In the genomic region with DNA sequence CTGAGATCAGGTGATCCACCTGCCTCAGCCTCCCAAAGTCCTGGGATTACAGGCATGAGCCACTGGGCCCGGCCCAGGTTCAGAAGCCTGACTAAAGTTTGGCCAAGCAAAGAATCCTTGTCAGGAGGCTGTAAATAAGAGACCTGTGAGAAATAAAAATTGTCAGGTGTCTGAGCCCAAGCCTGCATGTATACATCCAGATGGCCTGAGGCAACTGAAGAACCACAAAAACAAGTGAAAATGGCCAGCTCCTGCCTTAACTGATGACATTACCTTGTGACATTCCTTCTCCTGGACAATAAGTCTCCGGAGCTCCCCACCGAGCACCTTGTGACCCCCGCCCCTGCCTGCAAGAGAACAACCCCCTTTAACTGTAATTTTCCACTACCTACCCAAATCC, we compare ENCODE assay signal across 11 cellular contexts. TPM values are rescaled to one million over a fixed set of nuclear protein-coding genes. Genes with fewer than 3 reads are reported as not detected.
"Had no signal": no experiment of that assay in that cellular context is flagged by ENCODE, and none has a peak within 500 bp of the region (broad histone marks: within the 10 kb centered on the region; RNA-seq: fewer than 3 reads in every experiment).

No MANE protein-coding gene starts in this region.

RNA-seq across cellular contexts. Expression of gene PMIS2, which starts 18.5 kb away (rescaled TPM):
- total RNA-seq: activated CD4-positive, alpha-beta T cell treated with anti-CD3 and anti-CD28 coated beads for 36 hours; activated CD4-positive, alpha-beta T cell treated with anti-CD3 and anti-CD28 coated beads, Interleukin-2, amount 10 ng/mL, durations not matched to agents 7 days and 5 days; activated CD8-positive, alpha-beta T cell treated with anti-CD3 and anti-CD28 coated beads, Interleukin-2, amount 10 ng/mL, durations not matched to agents 7 days and 5 days; activated naive CD8-positive, alpha-beta T cell treated with anti-CD3 and anti-CD28 coated beads, Interleukin-2, amount 10 ng/mL, durations not matched to agents 7 days and 5 days; activated T-helper 2 cell treated with anti-CD3 and anti-CD28 coated beads, Interferon-gamma antibody, Interleukin-2, Interleukin-4, amounts not matched to agents 10 μg/mL and 5 μg/mL and 100 μg/mL, durations not matched to agents 14 hours and 24 hours and 36 hours; ascending aorta; body of pancreas; bronchial epithelial cell; OCI-LY7; Right ventricle myocardium superior had no signal
- polyA plus RNA-seq: adipose tissue had no signal

RNA-seq across cellular contexts. Expression of gene ETV2, which starts 37.1 kb away (rescaled TPM):
- total RNA-seq: body of pancreas had no signal

RNA-seq across cellular contexts. Expression of gene ATP4A, which starts 41.0 kb away (rescaled TPM):
- total RNA-seq: activated CD4-positive, alpha-beta T cell treated with anti-CD3 and anti-CD28 coated beads for 36 hours; activated CD4-positive, alpha-beta T cell treated with anti-CD3 and anti-CD28 coated beads, Interleukin-2, amount 10 ng/mL, durations not matched to agents 7 days and 5 days; activated CD8-positive, alpha-beta T cell treated with anti-CD3 and anti-CD28 coated beads, Interleukin-2, amount 10 ng/mL, durations not matched to agents 7 days and 5 days; activated naive CD8-positive, alpha-beta T cell treated with anti-CD3 and anti-CD28 coated beads, Interleukin-2, amount 10 ng/mL, durations not matched to agents 7 days and 5 days; activated T-helper 2 cell treated with anti-CD3 and anti-CD28 coated beads, Interferon-gamma antibody, Interleukin-2, Interleukin-4, amounts not matched to agents 10 μg/mL and 5 μg/mL and 100 μg/mL, durations not matched to agents 14 hours and 24 hours and 36 hours; ascending aorta; bronchial epithelial cell; Right ventricle myocardium superior had no signal
